ENCODE assay signal across 17 cellular contexts in the genomic region with DNA sequence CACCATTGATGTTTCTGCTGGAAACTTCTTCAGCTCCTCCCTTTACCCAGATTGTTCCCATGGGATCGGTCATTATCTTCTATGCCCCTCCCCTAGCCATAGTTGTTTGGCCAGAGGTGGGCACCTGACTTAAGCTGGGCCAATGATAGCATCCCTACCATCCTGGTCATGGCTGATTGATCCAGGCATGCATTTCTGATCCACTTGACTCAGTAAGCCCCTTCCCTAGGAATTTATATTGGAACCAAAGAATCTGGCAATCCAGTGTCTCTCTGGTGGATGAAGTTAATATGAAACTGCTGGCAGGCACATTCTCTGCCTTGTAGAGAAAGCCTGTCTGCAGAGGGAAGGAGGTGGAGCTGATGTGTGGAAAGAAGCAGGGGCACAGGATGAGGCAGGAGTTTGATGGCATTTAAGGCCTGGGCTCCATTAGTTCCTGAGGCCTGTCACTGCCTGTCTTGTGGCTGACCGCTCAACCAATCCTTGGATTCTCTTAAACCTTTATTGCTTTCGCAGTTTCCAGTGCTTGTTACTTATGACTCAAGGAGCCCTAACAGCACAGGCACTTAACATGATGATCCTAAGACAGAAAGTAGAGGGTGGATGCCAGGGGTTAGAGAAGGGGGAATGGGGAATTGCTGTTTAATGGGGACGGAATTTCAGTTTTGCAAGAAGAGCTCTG.
A peak's percentile ranks its signal among the peaks of the same experiment; 100 is the strongest.
DNase-seq lines count a peak whose midpoint lies in the region; ATAC-seq, FAIRE-seq and TF ChIP-seq lines count a peak whose summit lies in the region.
"Had no signal": no experiment of that assay in that cellular context is flagged by ENCODE, and none has a peak within 500 bp of the region (broad histone marks: within the 10 kb centered on the region; RNA-seq: fewer than 3 reads in every experiment).

No MANE protein-coding gene starts in this region.

- FAIRE-seq in bronchial epithelial cell (lab: Jason Lieb, UNC) = no peak

- no peak for ATAC-seq in HG03521 (IDR thresholded peaks at IDR 0.05; ENCODE audit: unreplicated experiment)
- ATAC-seq: stimulated activated naive CD8-positive, alpha-beta T cell treated with anti-CD3 and anti-CD28 coated beads, Interleukin-15, amount 100 ng/mL, for 72 hours had no signal

- H3K27me3 ChIP-seq in A673 (replicated peaks; ENCODE audit: insufficient read depth, low read depth, low read length, poor library complexity) (no peaks in the 10 kb centered on the region), bronchial epithelial cell (ENCODE audit: control insufficient read depth, insufficient read depth, low read length) (no peaks in the 10 kb centered on the region), kidney epithelial cell (ENCODE audit: control insufficient read depth, insufficient read depth, low read length) (no peaks in the 10 kb centered on the region), ovary (no peaks in the 10 kb centered on the region)
- H3K27me3 ChIP-seq: neutrophil had no signal

- no peak for TF ChIP-seq POLR2A in ovary (IDR thresholded peaks at IDR 0.05)

- H3K36me3 ChIP-seq in A673 (ENCODE audit: insufficient read depth, low read length, poor library complexity, severe bottlenecking) (no peaks in the 10 kb centered on the region), bronchial epithelial cell (ENCODE audit: control insufficient read depth, insufficient read depth, low read length) (no peaks in the 10 kb centered on the region), kidney epithelial cell (ENCODE audit: control insufficient read depth, insufficient read depth, low read length) (no peaks in the 10 kb centered on the region), ovary (no peaks in the 10 kb centered on the region)
- H3K36me3 ChIP-seq: neutrophil had no signal

- H3K9me3 ChIP-seq in A673 (ENCODE audit: low read depth, low read length, poor library complexity, severe bottlenecking) (no peaks in the 10 kb centered on the region), ovary (no peaks in the 10 kb centered on the region)
- H3K9me3 ChIP-seq: neutrophil had no signal

- DNase-seq in A673 (ENCODE audit: low spot score) (peak; percentile 51), bronchial epithelial cell (ENCODE audit: low read depth) (peak; percentile 87), kidney epithelial cell (ENCODE audit: low read depth) (peak; percentile 95), NCI-H2107 (lab: John Stamatoyannopoulos, UW) (no peak), ovary (no peak), AG20443 (ENCODE audit: low spot score) (no peak)
- DNase-seq: activated CD4-positive, CD25-positive, alpha-beta regulatory T cell; activated naive CD4-positive, alpha-beta T cell treated with Interleukin-2 at 50 U/mL for 16 hours; Calu3; HCEC 1CT; NCI-H1930; NK-92 treated with Interleukin-12 subunit alpha and Interleukin-12 subunit beta, amount 100 ng/mL, for 24 hours; stimulated activated naive CD8-positive, alpha-beta T cell treated with anti-CD3 and anti-CD28 coated beads, Interleukin-15, amount 100 ng/mL, for 72 hours had no signal

- CTCF ChIA-PET in A673 (lab: Charles Lee) = no interaction called here

- H3K4me3 ChIP-seq in A673 (ENCODE audit: low read depth, low read length, poor library complexity, severe bottlenecking) = no peak overlapping the region
- H3K4me3 ChIP-seq in bronchial epithelial cell (ENCODE audit: low read depth, low read length) = no peak overlapping the region
- no peak overlapping the region for H3K4me3 ChIP-seq in kidney epithelial cell (ENCODE audit: low read depth, low read length)
- H3K4me3 ChIP-seq in ovary = no peak overlapping the region
- H3K4me3 ChIP-seq: skin epidermis had no signal

- intact Hi-C loops in A673 (cut with micrococcal nuclease; ENCODE audit: unreplicated experiment) = no loop called here
- intact Hi-C loops in ovary (cut with DNase I) = no loop called here

- 73 to 74% (median 73%) methylated on average over 4 of the region's 4 CpGs for WGBS in ovary, 3 donors

- POLR2A ChIA-PET in A673 (lab: Charles Lee; ENCODE audit: low non-redundant PET) = no interaction called here

- no peaks in the 10 kb centered on the region for H3K4me1 ChIP-seq in A673 (ENCODE audit: insufficient read depth, low read length, poor library complexity, severe bottlenecking)
- no peaks in the 10 kb centered on the region for H3K4me1 ChIP-seq in ovary (ENCODE audit: insufficient read depth)

- H3K27ac ChIP-seq in A673 (ENCODE audit: low read depth, low read length, poor library complexity, severe bottlenecking) (no peak overlapping the region), ovary (no peak overlapping the region)
- H3K27ac ChIP-seq: neutrophil had no signal

- no TSS peak for BruUV-seq in A673 (replicated peaks; lab: Mats Ljungman, UMichigan)

- TF ChIP-seq EP300 in Ishikawa (IDR thresholded peaks at IDR 0.05; ENCODE audit: borderline replicate concordance) = no peak
- TF ChIP-seq EP300 in ovary (IDR thresholded peaks at IDR 0.05) = no peak

- TF ChIP-seq CTCF in A673 (conservative IDR thresholded peaks at IDR 0.05; ENCODE audit: low read depth, low read length) (no peak), bronchial epithelial cell (IDR thresholded peaks at IDR 0.05; ENCODE audit: insufficient read depth, low read length, severe bottlenecking) (no peak), kidney epithelial cell (IDR thresholded peaks at IDR 0.05; ENCODE audit: insufficient read depth, low read length, poor library complexity, severe bottlenecking) (no peak), ovary (IDR thresholded peaks at IDR 0.05) (no peak)

- no peak for TF ChIP-seq RAD21 in Ishikawa (IDR thresholded peaks at IDR 0.05; ENCODE audit: low read depth)

TF ChIP-seq in Ishikawa, 13 proteins besides CTCF, POLR2A, EP300 and RAD21:
- peak; percentile 84 for TF ChIP-seq TEAD4 (IDR thresholded peaks at IDR 0.05)
- TF ChIP-seq YY1 (IDR thresholded peaks at IDR 0.05; ENCODE audit: low read depth) = no peak
- peak; percentile 76 for TF ChIP-seq USF1 (IDR thresholded peaks at IDR 0.05)

Comparison
In these comparisons a context has a peak if more than half of its experiments do, and no peak if none do; other contexts are left out.
1. DNase-seq: peak in A673 (single experiment), bronchial epithelial cell (single experiment) and kidney epithelial cell (single experiment); none in NCI-H2107 (single experiment), ovary (0 of 5) and AG20443 (single experiment).